ENCODE assay signal across 15 cellular contexts in the genomic region with DNA sequence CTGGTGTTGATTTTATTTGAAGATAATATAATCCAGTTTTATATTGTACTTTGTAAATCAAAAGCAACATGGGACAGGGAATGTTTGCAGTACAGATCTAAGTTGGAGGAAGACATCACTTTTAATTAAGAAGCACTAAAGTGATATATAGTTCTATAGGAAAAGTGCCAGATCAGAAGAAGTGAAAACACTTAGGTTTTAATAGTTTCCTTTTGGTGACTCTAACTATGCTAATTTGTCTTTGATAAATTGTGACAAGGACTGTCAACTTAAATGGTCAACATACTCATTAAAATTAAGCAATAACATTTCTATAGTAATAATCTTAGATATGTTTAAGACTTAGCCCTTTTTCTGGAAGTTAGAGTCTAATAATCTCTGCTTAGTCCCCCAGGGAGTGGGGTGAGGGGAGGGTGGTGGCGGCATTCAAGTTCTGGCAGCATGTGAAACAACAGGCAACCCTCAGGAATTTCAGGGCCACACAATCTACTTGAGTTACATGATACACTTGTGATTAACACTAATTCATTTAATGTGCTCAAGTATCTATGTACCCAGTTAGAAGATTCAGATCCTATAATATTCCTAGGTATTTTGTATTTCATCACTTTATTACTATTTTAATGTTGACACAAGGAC.
DNase-seq lines count a peak whose midpoint lies in the region; ATAC-seq and TF ChIP-seq lines count a peak whose summit lies in the region.
"Had no signal": no experiment of that assay in that cellular context is flagged by ENCODE, and none has a peak within 500 bp of the region (broad histone marks: within the 10 kb centered on the region; RNA-seq: fewer than 3 reads in every experiment).

No MANE protein-coding gene starts in this region.

- H3K9me3 ChIP-seq in GM23248 (ENCODE audit: low read depth) (no peaks in the 10 kb centered on the region), Panc1 (ENCODE audit: control insufficient read depth, insufficient read depth, low read depth, low read length) (peaks cover 46% of the 10 kb centered on the region), neuronal stem cell (replicated peaks in 1 of 2; ENCODE audit: control insufficient read depth in 2 of 2, insufficient read depth in 1 of 2, low read depth in 1 of 2, low read length in 2 of 2) (no peaks in the 10 kb centered on the region)

- H4K91ac ChIP-seq in neuronal stem cell (ENCODE audit: low read depth, low read length, poor library complexity), result no peak overlapping the region

- H3K36me3 ChIP-seq in GM23248 (ENCODE audit: low read depth) (no peaks in the 10 kb centered on the region), Panc1 (ENCODE audit: control insufficient read depth, insufficient read depth, low read length) (no peaks in the 10 kb centered on the region; the same call in 1 of the 2 replicates), neuronal stem cell (replicated peaks in 1 of 2; ENCODE audit: control insufficient read depth in 2 of 2, insufficient read depth in 2 of 2, low read length in 2 of 2) (no peaks in the 10 kb centered on the region)
- H3K36me3 ChIP-seq: BLaER1 treated with 17β-estradiol and CSF1 and Interleukin-3, amounts not matched to agents 10 nM and 100 nM had no signal

- no peak overlapping the region for H3K18ac ChIP-seq in neuronal stem cell (ENCODE audit: low read length)

- H3K9me2 ChIP-seq in GM23248 (ENCODE audit: insufficient read depth), result no peaks in the 10 kb centered on the region

- H3K4me3 ChIP-seq in GM23248 (no peak overlapping the region), Panc1 (ENCODE audit: low read depth in 2 of 2, low read length in 2 of 2) (no peak overlapping the region), choroid plexus epithelial cell (ENCODE audit: low read depth, low read length) (no peak overlapping the region), neuronal stem cell (ENCODE audit: low read length in 2 of 2) (no peak overlapping the region)
- H3K4me3 ChIP-seq: BLaER1 treated with 17β-estradiol and CSF1 and Interleukin-3, amounts not matched to agents 10 nM and 100 nM had no signal

- H3K79me1 ChIP-seq in neuronal stem cell (ENCODE audit: low read depth, low read length), result no peaks in the 10 kb centered on the region

- H3K4me2 ChIP-seq in GM23248 (ENCODE audit: unreplicated experiment), result no peak overlapping the region
- H3K4me2 ChIP-seq in neuronal stem cell (ENCODE audit: insufficient read depth, low read length, poor library complexity, severe bottlenecking), result no peak overlapping the region
- H3K4me2 ChIP-seq: BLaER1 treated with 17β-estradiol and CSF1 and Interleukin-3, amounts not matched to agents 10 nM and 100 nM had no signal

- no peak overlapping the region for H3K4ac ChIP-seq in neuronal stem cell (ENCODE audit: low read length)

- CTCF ChIA-PET in Panc1 (lab: Charles Lee), result no interaction called here
- CTCF ChIA-PET in activated naive CD4-positive, alpha-beta T cell treated with anti-CD3 and anti-CD28 coated beads, Interleukin-2, amount 10 ng/mL, durations not matched to agents 7 days and 5 days (lab: Charles Lee), result no interaction called here

- TF ChIP-seq CTCF in Panc1 (IDR thresholded peaks at IDR 0.05) (no peak), choroid plexus epithelial cell (conservative IDR thresholded peaks at IDR 0.05; ENCODE audit: low read depth, low read length) (no peak)

- no peaks in the 10 kb centered on the region for H4K20me1 ChIP-seq in GM23248 (ENCODE audit: insufficient read depth)

- H3K27ac Mint-ChIP-seq in activated naive CD4-positive, alpha-beta T cell treated with anti-CD3 and anti-CD28 coated beads, Interleukin-2, amount 10 ng/mL, durations not matched to agents 7 days and 5 days, result no peak overlapping the region
- no peak overlapping the region for H3K27ac Mint-ChIP-seq in activated naive CD4-positive, alpha-beta T cell treated with anti-CD3 and anti-CD28 coated beads, Interleukin-2, amount 50 U/mL, for 72 hours
- H3K27ac Mint-ChIP-seq: IgD-negative memory B cell had no signal

- H2BK120ac ChIP-seq in neuronal stem cell (ENCODE audit: low read depth, low read length), result no peak overlapping the region

- ATAC-seq in Panc1, result no peak
- ATAC-seq in activated naive CD4-positive, alpha-beta T cell treated with anti-CD3 and anti-CD28 coated beads, Interleukin-2, amount 50 U/mL, for 72 hours, result no peak

- no peak overlapping the region for H3K4me3 Mint-ChIP-seq in activated naive CD4-positive, alpha-beta T cell treated with anti-CD3 and anti-CD28 coated beads, Interleukin-2, amount 10 ng/mL, durations not matched to agents 7 days and 5 days
- H3K4me3 Mint-ChIP-seq: IgD-negative memory B cell had no signal

- no peaks in the 10 kb centered on the region for H3K4me1 Mint-ChIP-seq in activated naive CD4-positive, alpha-beta T cell treated with anti-CD3 and anti-CD28 coated beads, Interleukin-2, amount 10 ng/mL, durations not matched to agents 7 days and 5 days
- H3K4me1 Mint-ChIP-seq: IgD-negative memory B cell had no signal

- peaks cover 21% of the 10 kb centered on the region for H3F3A ChIP-seq in GM23248 (ENCODE audit: insufficient read depth)

- 100% methylated on average over 1 of the region's 1 CpG for WGBS in GM23248 (ENCODE audit: low coverage in 1 of 2, low lambda C conversion rate in 2 of 2, missing lambda C conversion rate in 2 of 2), 2 experiments
- no CpG with 5 or more reads among the region's 1 CpG for WGBS in neuronal stem cell (ENCODE audit: extremely low coverage in 2 of 2, insufficient read length in 2 of 2, insufficient replicate concordance in 1 of 2), 2 donors

- H3K27me3 Mint-ChIP-seq in activated naive CD4-positive, alpha-beta T cell treated with anti-CD3 and anti-CD28 coated beads, Interleukin-2, amount 10 ng/mL, durations not matched to agents 7 days and 5 days, result no peaks in the 10 kb centered on the region
- H3K27me3 Mint-ChIP-seq: IgD-negative memory B cell had no signal

- H2AK5ac ChIP-seq in neuronal stem cell (ENCODE audit: low read depth, low read length), result no peak overlapping the region

- H3K27ac ChIP-seq in GM23248 (no peak overlapping the region), Panc1 (ENCODE audit: low read length) (peak overlapping the region; percentile 100), neuronal stem cell (replicated peaks; ENCODE audit: low read length) (no peak overlapping the region)
- H3K27ac ChIP-seq: BLaER1 treated with 17β-estradiol and CSF1 and Interleukin-3, amounts not matched to agents 10 nM and 100 nM; RWPE1 had no signal

- H3K9me3 Mint-ChIP-seq in activated naive CD4-positive, alpha-beta T cell treated with anti-CD3 and anti-CD28 coated beads, Interleukin-2, amount 10 ng/mL, durations not matched to agents 7 days and 5 days, result no peaks in the 10 kb centered on the region
- H3K9me3 Mint-ChIP-seq in activated naive CD4-positive, alpha-beta T cell treated with anti-CD3 and anti-CD28 coated beads, Interleukin-2, amount 50 U/mL, for 72 hours, result peaks cover 2 to 3% of the 10 kb centered on the region in 2 donors

- no peak overlapping the region for H2BK5ac ChIP-seq in neuronal stem cell (ENCODE audit: low read length)

- no peak overlapping the region for H3K14ac ChIP-seq in neuronal stem cell (ENCODE audit: low read length)

- H4K8ac ChIP-seq in neuronal stem cell (ENCODE audit: low read depth, low read length), result no peak overlapping the region

- H3K4me1 ChIP-seq in GM23248 (ENCODE audit: insufficient read depth) (peaks cover 35% of the 10 kb centered on the region), Panc1 (ENCODE audit: control insufficient read depth, insufficient read depth, low read length) (peaks cover 31% of the 10 kb centered on the region), neuronal stem cell (ENCODE audit: control insufficient read depth in 2 of 2, insufficient read depth in 1 of 2, low read depth in 1 of 2, low read length in 2 of 2) (peaks cover 2 to 6% of the 10 kb centered on the region in 2 donors)
- H3K4me1 ChIP-seq: BLaER1 treated with 17β-estradiol and CSF1 and Interleukin-3, amounts not matched to agents 10 nM and 100 nM had no signal

- no peak overlapping the region for H2BK15ac ChIP-seq in neuronal stem cell (ENCODE audit: low read length)

- H2AFZ ChIP-seq in GM23248, result peak overlapping the region; percentile 1; the same call in 1 of the 2 replicates
- no peak overlapping the region for H2AFZ ChIP-seq in neuronal stem cell (ENCODE audit: low read length)

- H3K27me3 ChIP-seq in GM23248 (replicated peaks; ENCODE audit: insufficient read depth) (no peaks in the 10 kb centered on the region), Panc1 (ENCODE audit: control insufficient read depth, insufficient read depth, low read length) (no peaks in the 10 kb centered on the region), neuronal stem cell (ENCODE audit: control insufficient read depth in 3 of 3, insufficient read depth in 3 of 3, low read depth in 1 of 3, low read length in 3 of 3) (no peaks in the 10 kb centered on the region)

- no peak overlapping the region for H2BK12ac ChIP-seq in neuronal stem cell (ENCODE audit: low read length)

- no peaks in the 10 kb centered on the region for H3K79me2 ChIP-seq in GM23248 (ENCODE audit: insufficient read depth)

- no TSS peak for BruUV-seq in Panc1 (replicated peaks; lab: Mats Ljungman, UMichigan)

- POLR2A ChIA-PET in Panc1 (lab: Charles Lee), result interaction anchor here (0.6 kb wide), 1 partner anchor 1535 kb away, joined by 3 read pairs; no protein-coding TSS in a partner anchor

- in situ Hi-C loops in GM23248 (cut with MboI), result no loop called here
- in situ Hi-C loops in Panc1 (cut with HindIII; ENCODE audit: low pct_unique_long_range_greater_than_20kb, low sequenced_read_pairs), result no loop called here

- no peak overlapping the region for H3K9ac ChIP-seq in GM23248
- H3K9ac ChIP-seq in neuronal stem cell (ENCODE audit: low read depth, low read length, poor library complexity), result no peak overlapping the region
- H3K9ac ChIP-seq: BLaER1 treated with 17β-estradiol and CSF1 and Interleukin-3, amounts not matched to agents 10 nM and 100 nM had no signal

- no peaks in the 10 kb centered on the region for H3K36me3 Mint-ChIP-seq in activated naive CD4-positive, alpha-beta T cell treated with anti-CD3 and anti-CD28 coated beads, Interleukin-2, amount 10 ng/mL, durations not matched to agents 7 days and 5 days
- no peaks in the 10 kb centered on the region for H3K36me3 Mint-ChIP-seq in activated naive CD4-positive, alpha-beta T cell treated with anti-CD3 and anti-CD28 coated beads, Interleukin-2, amount 50 U/mL, for 72 hours
- H3K36me3 Mint-ChIP-seq: IgD-negative memory B cell had no signal

- intact Hi-C loops in Panc1 (cut with micrococcal nuclease; ENCODE audit: unreplicated experiment), result loop anchor here (5.0 to 10.0 kb wide), 2 partner anchors 242 to 520 kb away; no protein-coding TSS in a partner anchor

- no peak overlapping the region for H3K23ac ChIP-seq in neuronal stem cell (ENCODE audit: low read depth, low read length, poor library complexity)

- DNase-seq in GM23248 (no peak), Panc1 (ENCODE audit: low read depth, low spot score) (no peak), choroid plexus epithelial cell (ENCODE audit: low read depth) (peak; percentile 46), neuronal stem cell (ENCODE audit: low spot score) (peak; percentile 9), NCI-H748 treated with DMSO at 0.1 percent for 48 hours (lab: John Stamatoyannopoulos, UW) (no peak)
- DNase-seq in activated naive CD4-positive, alpha-beta T cell treated with anti-CD3 and anti-CD28 coated beads, Interleukin-2, amount 10 ng/mL, durations not matched to agents 7 days and 5 days, result no peak
- no peak for DNase-seq in activated naive CD4-positive, alpha-beta T cell treated with anti-CD3 and anti-CD28 coated beads, Interleukin-2, amount 50 U/mL, for 72 hours (ENCODE audit: low spot score in 2 of 2)
- DNase-seq: HCEC 1CT, NCI-H1417, NCI-H2029, NCI-H524 treated with DMSO at 0.1 percent for 48 hours, OCI-M1 had no signal

Comparison
In these comparisons a context has a peak if more than half of its experiments do, and no peak if none do; other contexts are left out.
1. DNase-seq: peak in choroid plexus epithelial cell (single experiment) and neuronal stem cell (single experiment); none in GM23248 (single experiment), Panc1 (single experiment), activated naive CD4-positive, alpha-beta T cell treated with anti-CD3 and anti-CD28 coated beads, Interleukin-2, amount 10 ng/mL, durations not matched to agents 7 days and 5 days (single experiment), NCI-H748 treated with DMSO at 0.1 percent for 48 hours (single experiment) and activated naive CD4-positive, alpha-beta T cell treated with anti-CD3 and anti-CD28 coated beads, Interleukin-2, amount 50 U/mL, for 72 hours (0 of 2).